In genomic region chr1:51616903-51617708, GRCh38 we compare ENCODE assay signal across 8 cellular contexts. TPM values are rescaled to one million over a fixed set of nuclear protein-coding genes. Genes with fewer than 3 reads are reported as not detected.
A peak's percentile ranks its signal among the peaks of the same experiment; 100 is the strongest.
DNase-seq lines count a peak whose midpoint lies in the region; FAIRE-seq and TF ChIP-seq lines count a peak whose summit lies in the region.

Gene OSBPL9, plus strand, starts transcription at chr1:51617092. Its CDS starts 19 bp downstream, at chr1:51617111.

- peak; percentile 68 for FAIRE-seq in H54 (lab: Jason Lieb, UNC)

- no peaks in the 10 kb centered on the region for H3K36me3 Mint-ChIP-seq in nephron progenitor cell (ENCODE audit: low read depth)
- no peaks in the 10 kb centered on the region for H3K36me3 Mint-ChIP-seq in stimulated activated naive CD8-positive, alpha-beta T cell treated with anti-CD3 and anti-CD28 coated beads, Interleukin-15, Interleukin-2, amounts not matched to agents 100 ng/mL and 50 ng/mL, for 24 hours (ENCODE audit: low read depth)

- TF ChIP-seq POLR2A in H54 (IDR thresholded peaks at IDR 0.05; ENCODE audit: low read depth, low read length) (peak; percentile 72), Raji (IDR thresholded peaks at IDR 0.05; ENCODE audit: insufficient read depth, low read depth, low read length) (peak; percentile 81)

- peak within 1 kb of the TSS; percentile 100 for H3K27ac Mint-ChIP-seq in nephron progenitor cell
- H3K27ac Mint-ChIP-seq in stimulated activated naive CD8-positive, alpha-beta T cell treated with anti-CD3 and anti-CD28 coated beads, Interleukin-15, Interleukin-2, amounts not matched to agents 100 ng/mL and 50 ng/mL, for 24 hours, result peak within 1 kb of the TSS; percentile 94

- H3K4me3 ChIP-seq in fibroblast of pulmonary artery (replicated peaks; ENCODE audit: low read depth, low read length), result peak within 1 kb of the TSS; percentile 96

- no peak for TF ChIP-seq CTCF in fibroblast of pulmonary artery (IDR thresholded peaks at IDR 0.05; ENCODE audit: low read length, missing control alignments)
- TF ChIP-seq CTCF in nephron progenitor cell (IDR thresholded peaks at IDR 0.05), result no peak

- peaks cover 41% of the 10 kb centered on the region for H3K4me1 Mint-ChIP-seq in nephron progenitor cell
- H3K4me1 Mint-ChIP-seq in stimulated activated naive CD8-positive, alpha-beta T cell treated with anti-CD3 and anti-CD28 coated beads, Interleukin-15, Interleukin-2, amounts not matched to agents 100 ng/mL and 50 ng/mL, for 24 hours (ENCODE audit: low read depth), result peaks cover 26% of the 10 kb centered on the region

- H3K27me3 Mint-ChIP-seq in nephron progenitor cell (ENCODE audit: low read depth, poor library complexity), result peaks cover 15% of the 10 kb centered on the region
- no peaks in the 10 kb centered on the region for H3K27me3 Mint-ChIP-seq in stimulated activated naive CD8-positive, alpha-beta T cell treated with anti-CD3 and anti-CD28 coated beads, Interleukin-15, Interleukin-2, amounts not matched to agents 100 ng/mL and 50 ng/mL, for 24 hours

- peak within 1 kb of the TSS; percentile 100 for H3K4me3 Mint-ChIP-seq in nephron progenitor cell
- peak within 1 kb of the TSS; percentile 98 for H3K4me3 Mint-ChIP-seq in stimulated activated naive CD8-positive, alpha-beta T cell treated with anti-CD3 and anti-CD28 coated beads, Interleukin-15, Interleukin-2, amounts not matched to agents 100 ng/mL and 50 ng/mL, for 24 hours

- H3K9me3 Mint-ChIP-seq in nephron progenitor cell, result no peaks in the 10 kb centered on the region
- no peaks in the 10 kb centered on the region for H3K9me3 Mint-ChIP-seq in stimulated activated naive CD8-positive, alpha-beta T cell treated with anti-CD3 and anti-CD28 coated beads, Interleukin-15, Interleukin-2, amounts not matched to agents 100 ng/mL and 50 ng/mL, for 24 hours

- DNase-seq in EH (ENCODE audit: low read depth), result peak; percentile 94
- DNase-seq in H54 (ENCODE audit: insufficient read length, low spot score), result peak; percentile 70
- peak; percentile 92 for DNase-seq in M059J (ENCODE audit: low read depth)
- peak; percentile 81 for DNase-seq in activated T-helper 9 cell treated with anti-CD3 and anti-CD28 coated beads, Interleukin-2, amount 50 U/mL, for 16 hours (ENCODE audit: low read depth)
- peak; percentile 92 for DNase-seq in fibroblast of pulmonary artery (ENCODE audit: low read depth)
- peak; percentile 89 for DNase-seq in nephron progenitor cell

RNA-seq across cellular contexts. Expression of gene OSBPL9, which starts in this region (rescaled TPM):
- 98.9 and 109 TPM in 2 replicates for total RNA-seq in M059J (2014; rRNA removed; shearing (Covaris generic))

Comparison
In these comparisons a context has a peak if more than half of its experiments do, and no peak if none do; other contexts are left out.
1. Peak in every context shown above with its lines: DNase-seq and H3K4me3 ChIP-seq.